In genomic region chr5:175248416-175248905, GRCh38 we compare ENCODE assay signal across 23 cellular contexts.
DNase-seq lines count a peak whose midpoint lies in the region; ATAC-seq, FAIRE-seq and TF ChIP-seq lines count a peak whose summit lies in the region.
"Had no signal": no experiment of that assay in that cellular context is flagged by ENCODE, and none has a peak within 500 bp of the region (broad histone marks: within the 10 kb centered on the region; RNA-seq: fewer than 3 reads in every experiment).

No MANE protein-coding gene starts in this region.

- H3K4me1 ChIP-seq in astrocyte (ENCODE audit: insufficient read depth, low read length): peaks cover 40% of the 10 kb centered on the region
- peaks cover 0 to 53% (median 17%) of the 10 kb centered on the region in 4 donors for H3K4me1 ChIP-seq in tibial artery
- H3K4me1 ChIP-seq: BE2C, HAP-1 had no signal

- DNase-seq in NCI-H1105 treated with DMSO at 0.1 percent for 48 hours (lab: John Stamatoyannopoulos, UW) (peak; percentile 24), NCI-H1105 (lab: John Stamatoyannopoulos, UW) (no peak), astrocyte (ENCODE audit: low read depth) (peak; percentile 76), osteocyte (ENCODE audit: extremely low spot score, unreplicated experiment) (peak; percentile 34), NCI-H526 (lab: John Stamatoyannopoulos, UW) (no peak), tibial artery (no peak)
- DNase-seq: AML-193; BE2C; Calu3; CD4-positive, alpha-beta T cell; COR-L47; DMS53; EL; GDM1; GOT3 had no signal

- H3K9me3 ChIP-seq in astrocyte (ENCODE audit: insufficient read depth, low read depth, low read length): no peaks in the 10 kb centered on the region
- H3K9me3 ChIP-seq in tibial artery: no peaks in the 10 kb centered on the region
- H3K9me3 ChIP-seq: BE2C; BLaER1 treated with 17β-estradiol and CSF1 and Interleukin-3, amounts not matched to agents 10 nM and 100 nM; HAP-1 had no signal

- H3K27me3 ChIP-seq in astrocyte (ENCODE audit: insufficient read depth, low read length) (no peaks in the 10 kb centered on the region), tibial artery (no peaks in the 10 kb centered on the region)
- H3K27me3 ChIP-seq: BE2C; BLaER1 treated with 17β-estradiol and CSF1 and Interleukin-3, amounts not matched to agents 10 nM and 100 nM had no signal

- H3K4me3 ChIP-seq in astrocyte (ENCODE audit: insufficient read depth, low read depth, low read length) (no peak overlapping the region), tibial artery (no peak overlapping the region)
- H3K4me3 ChIP-seq: BLaER1 treated with 17β-estradiol and CSF1 and Interleukin-3, amounts not matched to agents 10 nM and 100 nM; GM12878; HAP-1 had no signal

- H3K4me3 Mint-ChIP-seq in astrocyte (ENCODE audit: unreplicated experiment) (no peak overlapping the region), osteocyte (ENCODE audit: unreplicated experiment) (no peak overlapping the region)
- H3K4me3 Mint-ChIP-seq: CD14-positive monocyte; CD4-positive, alpha-beta T cell had no signal

- H3K4me2 ChIP-seq in astrocyte (ENCODE audit: low read length): no peak overlapping the region
- H3K4me2 ChIP-seq: BLaER1 treated with 17β-estradiol and CSF1 and Interleukin-3, amounts not matched to agents 10 nM and 100 nM had no signal

- intact Hi-C loops in tibial artery (cut with DNase I; ENCODE audit: low total_unique reads): no loop called here

- H3K79me2 ChIP-seq in astrocyte (ENCODE audit: insufficient read depth, low read length): no peaks in the 10 kb centered on the region

- H3K36me3 ChIP-seq in astrocyte (ENCODE audit: insufficient read depth, low read length): no peaks in the 10 kb centered on the region
- H3K36me3 ChIP-seq in tibial artery: no peaks in the 10 kb centered on the region
- H3K36me3 ChIP-seq: BE2C; BLaER1 treated with 17β-estradiol and CSF1 and Interleukin-3, amounts not matched to agents 10 nM and 100 nM; HAP-1 had no signal

- H3K9ac ChIP-seq in astrocyte (ENCODE audit: low read length): no peak overlapping the region
- H3K9ac ChIP-seq: BLaER1 treated with 17β-estradiol and CSF1 and Interleukin-3, amounts not matched to agents 10 nM and 100 nM had no signal

- no peaks in the 10 kb centered on the region for H4K20me1 ChIP-seq in astrocyte (ENCODE audit: insufficient read depth, low read length)
- H4K20me1 ChIP-seq: BLaER1 treated with 17β-estradiol and CSF1 and Interleukin-3, amounts not matched to agents 10 nM and 100 nM had no signal

- ATAC-seq in GM18868 (IDR thresholded peaks at IDR 0.05; ENCODE audit: unreplicated experiment): no peak
- ATAC-seq: GM12878 had no signal

- no peak overlapping the region for H2AFZ ChIP-seq in astrocyte (ENCODE audit: low read depth, low read length)

- H3K27me3 Mint-ChIP-seq in astrocyte (ENCODE audit: low read depth, unreplicated experiment) (peaks cover 9% of the 10 kb centered on the region), osteocyte (ENCODE audit: unreplicated experiment) (no peaks in the 10 kb centered on the region)

- peaks cover 3% of the 10 kb centered on the region for H3K36me3 Mint-ChIP-seq in astrocyte (ENCODE audit: low read depth, unreplicated experiment)
- no peaks in the 10 kb centered on the region for H3K36me3 Mint-ChIP-seq in osteocyte (ENCODE audit: unreplicated experiment)
- H3K36me3 Mint-ChIP-seq: CD14-positive monocyte had no signal

- H3K9me3 Mint-ChIP-seq in astrocyte (ENCODE audit: unreplicated experiment): peaks cover 6% of the 10 kb centered on the region
- peaks cover 18% of the 10 kb centered on the region for H3K9me3 Mint-ChIP-seq in osteocyte (ENCODE audit: unreplicated experiment)
- H3K9me3 Mint-ChIP-seq: CD4-positive, alpha-beta T cell had no signal

- TF ChIP-seq CTCF in astrocyte (IDR thresholded peaks at IDR 0.05; ENCODE audit: insufficient read depth, low read depth, low read length): no peak
- no peak for TF ChIP-seq CTCF in osteocyte (IDR thresholded peaks at IDR 0.05)
- no peak for TF ChIP-seq CTCF in tibial artery (IDR thresholded peaks at IDR 0.05)

- peaks cover 37% of the 10 kb centered on the region for H3K4me1 Mint-ChIP-seq in astrocyte (ENCODE audit: low read depth, unreplicated experiment)
- no peaks in the 10 kb centered on the region for H3K4me1 Mint-ChIP-seq in osteocyte (ENCODE audit: unreplicated experiment)
- H3K4me1 Mint-ChIP-seq: CD14-positive monocyte had no signal

- no peak for FAIRE-seq in astrocyte (lab: Jason Lieb, UNC)
- FAIRE-seq: A204.1, GM12878, H54 had no signal

- no peak overlapping the region for H3K27ac Mint-ChIP-seq in astrocyte (ENCODE audit: unreplicated experiment)
- no peak overlapping the region for H3K27ac Mint-ChIP-seq in osteocyte (ENCODE audit: unreplicated experiment)
- H3K27ac Mint-ChIP-seq: CD14-positive monocyte; CD4-positive, alpha-beta T cell had no signal

- H3K27ac ChIP-seq in astrocyte (ENCODE audit: low read depth, low read length) (no peak overlapping the region), tibial artery (no peak overlapping the region)
- H3K27ac ChIP-seq: 22Rv1; BLaER1 treated with 17β-estradiol and CSF1 and Interleukin-3, amounts not matched to agents 10 nM and 100 nM had no signal

Comparison
In these comparisons a context has a peak if more than half of its experiments do, and no peak if none do; other contexts are left out.
1. DNase-seq: peak in NCI-H1105 treated with DMSO at 0.1 percent for 48 hours (single experiment), astrocyte (single experiment) and osteocyte (single experiment); none in NCI-H1105 (single experiment), NCI-H526 (0 of 2) and tibial artery (0 of 2).